8 cellular contexts compared by ENCODE assay signal in the genomic region with DNA sequence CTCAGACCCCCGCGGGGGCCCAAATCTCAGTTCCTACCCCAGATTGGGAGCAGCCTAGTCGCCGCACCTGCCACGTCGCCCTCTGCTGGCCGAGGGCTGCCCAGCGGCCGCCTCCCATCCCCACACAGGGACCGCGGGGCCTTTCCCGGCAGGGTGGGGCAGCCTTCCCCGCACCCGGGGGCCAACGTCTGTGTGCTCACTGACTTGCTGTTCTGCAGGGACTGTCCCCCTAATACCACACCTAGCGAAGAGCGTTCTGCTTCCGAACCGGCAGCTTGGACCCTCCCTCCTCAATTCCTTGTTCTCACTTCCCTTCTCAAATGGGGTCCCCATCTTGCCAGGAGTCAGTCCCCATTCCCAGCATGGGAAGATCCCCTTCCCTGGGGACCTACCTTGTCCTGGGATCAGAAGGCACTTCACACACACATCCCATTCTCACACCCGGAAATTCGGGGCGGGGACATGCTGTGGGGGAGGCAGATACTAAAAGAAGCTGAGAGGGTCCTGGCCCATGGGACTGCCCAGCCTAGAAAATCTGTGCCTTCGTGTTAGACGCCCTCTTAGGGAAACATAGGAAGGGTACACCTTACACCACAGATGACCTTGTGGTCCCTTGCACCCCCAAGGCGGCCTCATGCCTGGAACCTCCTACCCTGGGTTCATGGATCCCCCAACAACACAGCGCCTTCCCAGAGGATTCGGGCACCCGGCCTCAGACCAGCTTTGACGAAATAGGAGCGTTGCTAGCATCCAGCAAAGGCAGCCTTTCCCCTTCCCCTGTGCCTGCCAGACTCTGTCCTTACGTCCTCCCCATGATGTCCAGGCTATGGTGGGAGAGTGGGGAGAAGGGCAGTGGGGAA. TPM values are rescaled to one million over a fixed set of nuclear protein-coding genes. Genes with fewer than 3 reads are reported as not detected.
DNase-seq lines count a peak whose midpoint lies in the region; ATAC-seq and TF ChIP-seq lines count a peak whose summit lies in the region.

No MANE protein-coding gene starts in this region.

- H3K9me3 Mint-ChIP-seq in CD8-positive, alpha-beta memory T cell, result no peaks in the 10 kb centered on the region
- no peaks in the 10 kb centered on the region for H3K9me3 Mint-ChIP-seq in activated T-helper 1 cell treated with anti-CD3 and anti-CD28 coated beads, Interleukin-12 subunit alpha, Interleukin-12 subunit beta, Interleukin-2, Interleukin-4 antibody, amounts not matched to agents 30 ng/mL and 10 ng/mL and 1 ng/mL, durations not matched to agents 14 hours and 24 hours and 36 hours
- H3K9me3 Mint-ChIP-seq in glutamatergic neuron (ENCODE audit: unreplicated experiment), result no peaks in the 10 kb centered on the region

- no peaks in the 10 kb centered on the region for H3K4me1 ChIP-seq in CD8-positive, alpha-beta memory T cell (ENCODE audit: insufficient read depth, low read length)
- H3K4me1 ChIP-seq in psoas muscle, result peaks cover 39% of the 10 kb centered on the region
- H3K4me1 ChIP-seq in vagina, result peaks cover 25% of the 10 kb centered on the region

- no peak overlapping the region for H3K27ac Mint-ChIP-seq in CD8-positive, alpha-beta memory T cell
- no peak overlapping the region for H3K27ac Mint-ChIP-seq in activated T-helper 1 cell treated with anti-CD3 and anti-CD28 coated beads, Interleukin-12 subunit alpha, Interleukin-12 subunit beta, Interleukin-2, Interleukin-4 antibody, amounts not matched to agents 30 ng/mL and 10 ng/mL and 1 ng/mL, durations not matched to agents 14 hours and 24 hours and 36 hours
- no peak overlapping the region for H3K27ac Mint-ChIP-seq in glutamatergic neuron (ENCODE audit: unreplicated experiment)

- no peaks in the 10 kb centered on the region for H3K9me3 ChIP-seq in CD8-positive, alpha-beta memory T cell (ENCODE audit: low read length)
- H3K9me3 ChIP-seq in psoas muscle, result no peaks in the 10 kb centered on the region
- no peaks in the 10 kb centered on the region for H3K9me3 ChIP-seq in vagina

- peak; percentile 82 for TF ChIP-seq CTCF in glutamatergic neuron (IDR thresholded peaks at IDR 0.05; ENCODE audit: partially characterized antibody, unreplicated experiment)
- TF ChIP-seq CTCF in psoas muscle (IDR thresholded peaks at IDR 0.05), result peak; percentile 80
- TF ChIP-seq CTCF in vagina (IDR thresholded peaks at IDR 0.05), result peak; percentile 73 to 80 (median 78)

- no peak overlapping the region for H3K27ac ChIP-seq in CD8-positive, alpha-beta memory T cell (ENCODE audit: low read depth, low read length)
- H3K27ac ChIP-seq in psoas muscle (peak overlapping the region; percentile 74), vagina (peak overlapping the region; percentile 66)

- POLR2A ChIA-PET in CD8-positive, alpha-beta memory T cell (lab: Charles Lee), result no interaction called here

- CTCF ChIA-PET in CD8-positive, alpha-beta memory T cell (lab: Charles Lee), result interaction anchor here (0.5 to 2.7 kb wide), 14 partner anchors 11 to 905 kb away, joined by 3 to 15 read pairs (median 4); a partner anchor contains a TSS

- TF ChIP-seq POLR2A in vagina (IDR thresholded peaks at IDR 0.05), result no peak

- H3K4me1 Mint-ChIP-seq in CD8-positive, alpha-beta memory T cell, result peaks cover 0 to 6% (median 2%) of the 10 kb centered on the region in 3 donors
- H3K4me1 Mint-ChIP-seq in activated T-helper 1 cell treated with anti-CD3 and anti-CD28 coated beads, Interleukin-12 subunit alpha, Interleukin-12 subunit beta, Interleukin-2, Interleukin-4 antibody, amounts not matched to agents 30 ng/mL and 10 ng/mL and 1 ng/mL, durations not matched to agents 14 hours and 24 hours and 36 hours (ENCODE audit: low read depth), result peaks cover 13% of the 10 kb centered on the region
- peaks cover 21% of the 10 kb centered on the region for H3K4me1 Mint-ChIP-seq in glutamatergic neuron (ENCODE audit: low read depth, unreplicated experiment)

- intact Hi-C loops in activated T-helper 1 cell treated with anti-CD3 and anti-CD28 coated beads, Interleukin-12 subunit alpha, Interleukin-12 subunit beta, Interleukin-2, Interleukin-4 antibody, amounts not matched to agents 30 ng/mL and 10 ng/mL and 1 ng/mL, durations not matched to agents 14 hours and 24 hours and 36 hours (cut with micrococcal nuclease), result no loop called here
- intact Hi-C loops in psoas muscle (cut with DNase I) (loop anchor here in 1 of 2 donors (1.0 kb wide), 1 partner anchor 28 kb away; no protein-coding TSS in a partner anchor), vagina (cut with DNase I) (no loop called here)

- 25 to 33% (median 25%) methylated on average over 30 to 31 of the region's 31 CpGs for WGBS in psoas muscle, 3 donors

- peak overlapping the region in 3 of 7 donors; percentile 40 to 68 (median 53) for H3K4me3 Mint-ChIP-seq in CD8-positive, alpha-beta memory T cell
- H3K4me3 Mint-ChIP-seq in activated T-helper 1 cell treated with anti-CD3 and anti-CD28 coated beads, Interleukin-12 subunit alpha, Interleukin-12 subunit beta, Interleukin-2, Interleukin-4 antibody, amounts not matched to agents 30 ng/mL and 10 ng/mL and 1 ng/mL, durations not matched to agents 14 hours and 24 hours and 36 hours, result peak overlapping the region; percentile 20
- H3K4me3 Mint-ChIP-seq in glutamatergic neuron (ENCODE audit: unreplicated experiment), result no peak overlapping the region

- ATAC-seq in psoas muscle (peak; percentile 61 to 82 (median 67)), HG03135 (IDR thresholded peaks at IDR 0.05; ENCODE audit: unreplicated experiment) (no peak)

- H3K27me3 Mint-ChIP-seq in CD8-positive, alpha-beta memory T cell, result peaks cover 0 to 7% of the 10 kb centered on the region in 2 donors
- peaks cover 2% of the 10 kb centered on the region for H3K27me3 Mint-ChIP-seq in activated T-helper 1 cell treated with anti-CD3 and anti-CD28 coated beads, Interleukin-12 subunit alpha, Interleukin-12 subunit beta, Interleukin-2, Interleukin-4 antibody, amounts not matched to agents 30 ng/mL and 10 ng/mL and 1 ng/mL, durations not matched to agents 14 hours and 24 hours and 36 hours (ENCODE audit: insufficient read depth)
- peaks cover 4% of the 10 kb centered on the region for H3K27me3 Mint-ChIP-seq in glutamatergic neuron (ENCODE audit: unreplicated experiment)

- H3K4me3 ChIP-seq in CD8-positive, alpha-beta memory T cell (ENCODE audit: low read length), result no peak overlapping the region
- H3K4me3 ChIP-seq in psoas muscle (peak overlapping the region; percentile 41), vagina (peak overlapping the region; percentile 4 to 22)

- H3K36me3 ChIP-seq in CD8-positive, alpha-beta memory T cell (ENCODE audit: insufficient read depth, low read length), result no peaks in the 10 kb centered on the region
- peaks cover 0 to 14% of the 10 kb centered on the region in 2 donors for H3K36me3 ChIP-seq in psoas muscle (ENCODE audit: insufficient read depth in 1 of 2, low read depth in 1 of 2)
- H3K36me3 ChIP-seq in vagina, result no peaks in the 10 kb centered on the region

- no peaks in the 10 kb centered on the region for H3K27me3 ChIP-seq in CD8-positive, alpha-beta memory T cell (ENCODE audit: insufficient read depth, low read length, poor library complexity, severe bottlenecking)
- H3K27me3 ChIP-seq in psoas muscle (ENCODE audit: insufficient read depth in 3 of 3, low read length in 2 of 3) (no peaks in the 10 kb centered on the region), vagina (no peaks in the 10 kb centered on the region)

- peak; percentile 21 to 61 (median 37) for DNase-seq in CD8-positive, alpha-beta memory T cell
- DNase-seq in NCI-H460 (ENCODE audit: extremely low read depth, low read depth) (peak; percentile 7), glutamatergic neuron (peak; percentile 76), psoas muscle (peak; percentile 76 to 88), vagina (ENCODE audit: extremely low spot score in 2 of 2) (peak in 1 of 2 donors; percentile 92), NK-92 (lab: John Stamatoyannopoulos, UW; ENCODE audit: unreplicated experiment) (no peak)
- peak; percentile 35 for DNase-seq in activated T-helper 1 cell treated with anti-CD3 and anti-CD28 coated beads, Interleukin-12 subunit alpha, Interleukin-12 subunit beta, Interleukin-2, Interleukin-4 antibody, amounts not matched to agents 30 ng/mL and 10 ng/mL and 1 ng/mL, durations not matched to agents 14 hours and 24 hours and 36 hours (ENCODE audit: low spot score)

- no peaks in the 10 kb centered on the region for H3K36me3 Mint-ChIP-seq in CD8-positive, alpha-beta memory T cell
- no peaks in the 10 kb centered on the region for H3K36me3 Mint-ChIP-seq in activated T-helper 1 cell treated with anti-CD3 and anti-CD28 coated beads, Interleukin-12 subunit alpha, Interleukin-12 subunit beta, Interleukin-2, Interleukin-4 antibody, amounts not matched to agents 30 ng/mL and 10 ng/mL and 1 ng/mL, durations not matched to agents 14 hours and 24 hours and 36 hours (ENCODE audit: low read depth)
- H3K36me3 Mint-ChIP-seq in glutamatergic neuron (ENCODE audit: unreplicated experiment), result no peaks in the 10 kb centered on the region

RNA-seq across cellular contexts. Expression of a gene that starts 16.4 kb away (rescaled TPM):
- total RNA-seq in CD8-positive, alpha-beta memory T cell, result under 1 TPM in 1 of 2 experiments, not detected in 1; 0.07 TPM
- not detected for polyA plus RNA-seq in CD8-positive, alpha-beta memory T cell
- not detected in 2 replicates for total RNA-seq in NCI-H460 (2014; rRNA removed; shearing (Covaris generic))
- polyA plus RNA-seq in NCI-H460 (2014; cell fraction: nucleus; rRNA removed), result 0.10 TPM in 1 of 2 replicates, not detected in the other
- total RNA-seq in activated T-helper 1 cell treated with anti-CD3 and anti-CD28 coated beads, Interleukin-12 subunit alpha, Interleukin-12 subunit beta, Interleukin-2, Interleukin-4 antibody, amounts not matched to agents 30 ng/mL and 10 ng/mL and 1 ng/mL, durations not matched to agents 14 hours and 24 hours and 36 hours, result not detected in 2 replicates
- total RNA-seq in glutamatergic neuron (ENCODE audit: unreplicated experiment) (0.39 TPM), psoas muscle (10 to 100 TPM; 24.1 to 40.8 (median 25.8) TPM), vagina (115 TPM)
- 10 to 100 TPM; 10.8 to 22.8 (median 13.9) TPM for polyA plus RNA-seq in psoas muscle

RNA-seq across cellular contexts. Expression of a gene that starts 27.8 kb away (rescaled TPM):
- total RNA-seq in CD8-positive, alpha-beta memory T cell, result 1 to 10 TPM; 7.8 to 8.7 TPM
- polyA plus RNA-seq in CD8-positive, alpha-beta memory T cell, result 1.3 TPM
- 7.4 and 7.7 TPM in 2 replicates for total RNA-seq in NCI-H460 (2014; rRNA removed; shearing (Covaris generic))
- 5.3 and 7.3 TPM in 2 replicates for polyA plus RNA-seq in NCI-H460 (2014; cell fraction: nucleus; rRNA removed)
- total RNA-seq in activated T-helper 1 cell treated with anti-CD3 and anti-CD28 coated beads, Interleukin-12 subunit alpha, Interleukin-12 subunit beta, Interleukin-2, Interleukin-4 antibody, amounts not matched to agents 30 ng/mL and 10 ng/mL and 1 ng/mL, durations not matched to agents 14 hours and 24 hours and 36 hours, result 11.4 and 12.0 TPM in 2 replicates
- 50.2 TPM for total RNA-seq in glutamatergic neuron (ENCODE audit: unreplicated experiment)
- total RNA-seq in psoas muscle, result 10 to 100 TPM; 10.5 to 16.6 (median 14.0) TPM
- 10 to 100 TPM in 1 of 3 donors, 1 to 10 TPM in 2; 5.8 to 14.9 (median 6.0) TPM for polyA plus RNA-seq in psoas muscle
- total RNA-seq in vagina, result 23.6 TPM

RNA-seq across cellular contexts. Expression of a gene that starts 35.8 kb away (rescaled TPM):
- total RNA-seq in CD8-positive, alpha-beta memory T cell, result not detected
- polyA plus RNA-seq in CD8-positive, alpha-beta memory T cell, result not detected
- not detected in 2 replicates for total RNA-seq in NCI-H460 (2014; rRNA removed; shearing (Covaris generic))
- polyA plus RNA-seq in NCI-H460 (2014; cell fraction: nucleus; rRNA removed), result not detected in 2 replicates
- not detected in 2 replicates for total RNA-seq in activated T-helper 1 cell treated with anti-CD3 and anti-CD28 coated beads, Interleukin-12 subunit alpha, Interleukin-12 subunit beta, Interleukin-2, Interleukin-4 antibody, amounts not matched to agents 30 ng/mL and 10 ng/mL and 1 ng/mL, durations not matched to agents 14 hours and 24 hours and 36 hours
- total RNA-seq in glutamatergic neuron (ENCODE audit: unreplicated experiment) (not detected), psoas muscle (not detected), vagina (not detected)
- under 1 TPM in 1 of 3 donors, not detected in 2; 0.16 TPM for polyA plus RNA-seq in psoas muscle

Comparison
In these comparisons a context has a peak if more than half of its experiments do, and no peak if none do; other contexts are left out.
1. RNA of a gene that starts 16.4 kb away (total RNA-seq): 115 TPM in vagina (single experiment) and 24.1 to 40.8 TPM in psoas muscle; 0.39 TPM in glutamatergic neuron (single experiment), 0.07 TPM in CD8-positive, alpha-beta memory T cell, not detected in NCI-H460 and not detected in activated T-helper 1 cell treated with anti-CD3 and anti-CD28 coated beads, Interleukin-12 subunit alpha, Interleukin-12 subunit beta, Interleukin-2, Interleukin-4 antibody, amounts not matched to agents 30 ng/mL and 10 ng/mL and 1 ng/mL, durations not matched to agents 14 hours and 24 hours and 36 hours; every median in the first group is over 10 times any median in the second.
2. Peak in every context shown above with its lines, with median percentiles within 50 percentile points of each other: CTCF ChIP-seq.